In the genomic region with DNA sequence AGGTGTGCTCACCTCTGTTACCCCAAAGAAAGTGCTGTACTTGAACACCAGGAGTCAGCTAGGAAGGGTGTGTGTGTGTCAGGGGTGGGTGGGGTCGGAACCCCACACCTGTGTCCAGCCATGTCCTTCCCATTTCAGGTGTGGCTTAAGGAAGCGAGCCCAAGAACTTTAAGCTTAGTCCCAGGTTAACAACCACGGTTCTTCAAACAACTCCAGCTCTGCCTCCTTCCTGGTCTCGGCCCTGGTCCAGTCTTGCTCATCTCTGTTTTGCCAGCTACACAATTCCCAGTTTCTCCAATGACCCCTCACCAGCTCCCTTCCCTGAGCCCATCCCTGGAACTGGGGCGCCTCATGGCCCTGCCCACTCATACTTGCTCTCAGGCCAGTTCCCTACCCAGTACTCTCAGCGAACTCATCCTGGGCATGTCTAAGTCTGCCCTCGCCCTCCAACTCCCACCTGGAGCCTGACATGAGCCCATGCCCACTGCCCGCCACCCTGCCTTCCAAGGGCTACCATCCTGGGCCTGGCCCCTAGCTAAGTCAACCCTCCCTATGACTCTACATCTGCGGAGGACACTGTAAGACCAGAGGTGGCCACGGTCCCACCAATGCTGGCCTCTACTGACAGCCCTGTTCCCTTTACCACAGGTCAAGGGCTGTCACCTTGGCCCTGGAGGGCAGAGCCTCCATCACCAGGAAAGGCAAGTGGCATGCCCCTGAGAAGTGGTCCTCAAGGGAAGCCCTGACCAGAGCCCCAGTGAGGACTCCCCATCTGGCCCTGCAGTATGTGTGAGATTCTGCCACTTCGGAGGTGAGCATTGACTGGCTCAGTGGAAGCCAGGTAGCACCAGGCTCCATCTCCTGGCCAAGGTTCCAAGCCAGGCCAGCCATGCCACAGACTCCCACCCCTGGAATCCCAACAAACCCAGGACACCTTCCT, we compare ENCODE assay signal across 14 cellular contexts. TPM values are rescaled to one million over a fixed set of nuclear protein-coding genes. Genes with fewer than 3 reads are reported as not detected.
"Had no signal": no experiment of that assay in that cellular context is flagged by ENCODE, and none has a peak within 500 bp of the region (broad histone marks: within the 10 kb centered on the region; RNA-seq: fewer than 3 reads in every experiment).

No MANE protein-coding gene starts in this region.

- H3K27ac Mint-ChIP-seq: activated CD4-positive, alpha-beta T cell treated with anti-CD3 and anti-CD28 coated beads for 36 hours; activated naive CD8-positive, alpha-beta T cell; activated T-helper 2 cell treated with anti-CD3 and anti-CD28 coated beads, Interferon-gamma antibody, Interleukin-2, Interleukin-4, amounts not matched to agents 10 μg/mL and 5 μg/mL and 100 μg/mL, durations not matched to agents 14 hours and 24 hours and 36 hours had no signal

- H3K36me3 ChIP-seq: ascending aorta, colonic mucosa, esophagus muscularis mucosa, ovary, sigmoid colon, thyroid gland had no signal

- DNase-seq: SHP77 treated with DMSO at 0.1 percent for 48 hours had no signal

- H3K4me1 Mint-ChIP-seq: nephron had no signal

- H3K36me3 Mint-ChIP-seq: activated naive CD8-positive, alpha-beta T cell; memory B cell had no signal

- H3K4me3 ChIP-seq: ascending aorta, colonic mucosa, esophagus muscularis mucosa, hepatocyte, left lung, ovary, sigmoid colon, thyroid gland had no signal

- H3K9me3 ChIP-seq: ascending aorta, colonic mucosa, esophagus muscularis mucosa, left lung, ovary, sigmoid colon, thyroid gland had no signal

- H3K9me3 Mint-ChIP-seq: activated T-helper 2 cell treated with anti-CD3 and anti-CD28 coated beads, Interferon-gamma antibody, Interleukin-2, Interleukin-4, amounts not matched to agents 10 μg/mL and 5 μg/mL and 100 μg/mL, durations not matched to agents 14 hours and 24 hours and 36 hours; memory B cell; nephron had no signal

- H3K4me3 Mint-ChIP-seq: activated CD4-positive, alpha-beta T cell treated with anti-CD3 and anti-CD28 coated beads for 36 hours; activated naive CD8-positive, alpha-beta T cell; memory B cell; nephron had no signal

- H3K27me3 Mint-ChIP-seq: activated CD4-positive, alpha-beta T cell treated with anti-CD3 and anti-CD28 coated beads for 36 hours; activated naive CD8-positive, alpha-beta T cell; memory B cell had no signal

- H3K4me1 ChIP-seq: ascending aorta, colonic mucosa, thyroid gland had no signal

RNA-seq across cellular contexts. Expression of gene POC1A, which starts 9.2 kb away (rescaled TPM):
- total RNA-seq: ascending aorta had no signal
